Comparison of ENCODE assay signal across 1 cellular context in the genomic region with DNA sequence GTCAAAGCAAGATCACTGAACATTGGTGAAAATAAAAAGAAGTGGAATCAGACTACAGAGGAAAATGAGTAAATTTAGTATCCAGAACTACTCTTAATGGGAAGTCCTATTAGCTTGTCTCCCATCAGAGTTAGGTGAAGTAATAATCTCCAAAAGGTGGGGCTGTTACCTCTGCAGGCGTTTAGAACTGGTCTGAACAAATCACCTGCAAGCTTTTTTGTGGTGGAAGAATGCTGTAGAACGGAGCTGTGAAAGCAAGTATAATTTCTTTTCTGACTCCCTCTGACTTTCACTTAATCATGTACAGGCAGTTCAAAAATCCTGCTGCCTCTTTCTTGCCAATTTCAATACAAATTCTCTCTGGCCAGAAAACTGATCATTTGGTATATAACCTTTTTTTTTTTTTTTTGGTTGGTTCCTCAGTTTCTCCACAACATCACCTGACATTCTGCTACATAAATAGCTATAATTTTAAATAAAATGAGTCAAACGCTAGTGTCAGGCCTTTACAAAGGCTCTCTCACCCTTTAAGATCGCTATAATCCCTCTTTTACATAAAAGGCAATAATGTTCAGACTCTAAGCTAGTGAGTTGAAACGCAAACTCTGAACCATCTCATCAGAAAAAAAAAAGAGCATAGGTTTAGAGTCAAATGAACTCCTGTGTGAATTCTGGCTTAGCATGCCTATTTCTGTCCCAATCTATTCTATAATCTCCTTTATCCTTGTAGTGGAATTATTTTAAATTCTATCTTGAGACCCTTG.
TF ChIP-seq lines count a peak whose summit lies in the region.

No MANE protein-coding gene starts in this region.

TF ChIP-seq in IMR-90, 13 proteins besides CTCF, POLR2A, EP300 and RAD21:
- TF ChIP-seq MAFK (IDR thresholded peaks at IDR 0.05; ENCODE audit: low read depth, low read length) (no peak), CHD1 (IDR thresholded peaks at IDR 0.05; ENCODE audit: low read depth, low read length) (no peak), RCOR1 (IDR thresholded peaks at IDR 0.05; ENCODE audit: insufficient replicate concordance, low read length) (no peak), NFE2L2 (IDR thresholded peaks at IDR 0.05; ENCODE audit: low read depth, low read length) (no peak), RFX5 (IDR thresholded peaks at IDR 0.05; ENCODE audit: low read depth, low read length) (no peak), SMC3 (IDR thresholded peaks at IDR 0.05; ENCODE audit: low read depth, low read length) (no peak), MXI1 (IDR thresholded peaks at IDR 0.05; ENCODE audit: borderline replicate concordance, low read depth, low read length) (no peak), MAZ (IDR thresholded peaks at IDR 0.05; ENCODE audit: borderline replicate concordance, low read depth, low read length) (no peak), BHLHE40 (IDR thresholded peaks at IDR 0.05; ENCODE audit: low read depth, low read length) (no peak), USF2 (IDR thresholded peaks at IDR 0.05; ENCODE audit: low read depth, low read length) (no peak), CEBPB (IDR thresholded peaks at IDR 0.05; ENCODE audit: low read depth, low read length) (no peak), FOS (IDR thresholded peaks at IDR 0.05; ENCODE audit: low read depth, low read length) (no peak)
- TF ChIP-seq, protein P1, sequence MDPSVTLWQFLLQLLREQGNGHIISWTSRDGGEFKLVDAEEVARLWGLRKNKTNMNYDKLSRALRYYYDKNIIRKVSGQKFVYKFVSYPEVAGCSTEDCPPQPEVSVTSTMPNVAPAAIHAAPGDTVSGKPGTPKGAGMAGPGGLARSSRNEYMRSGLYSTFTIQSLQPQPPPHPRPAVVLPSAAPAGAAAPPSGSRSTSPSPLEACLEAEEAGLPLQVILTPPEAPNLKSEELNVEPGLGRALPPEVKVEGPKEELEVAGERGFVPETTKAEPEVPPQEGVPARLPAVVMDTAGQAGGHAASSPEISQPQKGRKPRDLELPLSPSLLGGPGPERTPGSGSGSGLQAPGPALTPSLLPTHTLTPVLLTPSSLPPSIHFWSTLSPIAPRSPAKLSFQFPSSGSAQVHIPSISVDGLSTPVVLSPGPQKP (IDR thresholded peaks at IDR 0.05; ENCODE audit: borderline replicate concordance, low read depth, low read length): no peak
TF ChIP-seq in IMR-90: peak in this region for 0.
